In the genomic region with DNA sequence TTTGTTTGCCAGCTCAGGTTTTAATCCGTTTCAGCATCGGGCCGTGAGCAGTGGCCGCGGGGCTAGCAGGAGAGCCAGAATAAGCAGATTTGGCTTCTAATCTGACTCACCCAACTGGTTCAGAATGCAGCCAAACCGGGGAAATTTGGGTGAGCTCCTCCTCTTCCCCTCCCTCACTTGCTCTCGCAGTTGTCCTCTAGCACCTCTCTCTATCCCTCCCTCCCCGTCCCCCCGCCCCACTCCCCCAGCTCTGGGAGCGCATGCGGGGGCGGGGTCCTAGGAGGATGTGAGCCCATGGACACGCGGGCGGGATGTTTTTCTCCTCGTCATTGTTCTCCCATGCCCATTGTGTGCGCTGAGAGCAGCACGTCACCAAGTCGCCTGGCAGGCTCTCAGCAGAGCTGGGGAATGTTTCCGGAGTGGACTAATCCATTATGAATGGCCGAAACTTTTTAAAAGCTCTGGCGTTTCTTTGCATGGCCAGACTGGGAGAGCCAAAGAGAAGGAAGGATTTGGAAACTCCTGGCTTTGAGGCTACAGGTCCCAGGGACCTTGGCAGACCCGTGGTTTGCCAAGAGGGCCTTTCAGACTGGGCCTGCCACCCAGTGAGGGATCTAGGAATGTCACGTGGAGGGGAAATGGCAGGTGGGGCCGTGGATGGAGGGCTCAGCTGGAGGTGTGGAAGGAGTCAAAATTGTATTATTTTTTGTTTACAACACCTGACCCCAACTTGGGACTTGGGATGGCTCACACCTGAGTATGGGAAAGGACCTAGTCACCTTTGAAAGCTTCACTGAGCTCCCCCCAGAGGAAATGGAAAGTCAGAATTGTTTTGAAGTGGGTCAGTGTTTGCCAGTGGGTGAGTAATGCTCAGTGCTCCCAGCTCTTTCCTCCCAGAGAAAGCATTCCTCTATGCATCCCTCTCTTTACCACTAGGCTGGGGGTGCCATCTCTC, we compare ENCODE assay signal across 8 cellular contexts. TPM values are rescaled to one million over a fixed set of nuclear protein-coding genes. Genes with fewer than 3 reads are reported as not detected.
DNase-seq lines count a peak whose midpoint lies in the region; ATAC-seq and TF ChIP-seq lines count a peak whose summit lies in the region.

No MANE protein-coding gene starts in this region.

- H3K4ac ChIP-seq in neuronal stem cell (ENCODE audit: low read length) = no peak overlapping the region

- peak overlapping the region; percentile 88 for H2AK5ac ChIP-seq in neuronal stem cell (ENCODE audit: low read depth, low read length)

- peaks cover 0 to 3% of the 10 kb centered on the region in 2 donors for H3K9me3 ChIP-seq in neuronal stem cell (replicated peaks in 1 of 2; ENCODE audit: control insufficient read depth in 2 of 2, insufficient read depth in 1 of 2, low read depth in 1 of 2, low read length in 2 of 2)

- H3K27ac Mint-ChIP-seq in activated T-helper 17 cell treated with anti-CD3 and anti-CD28 coated beads, Interleukin-2, amount 50 U/mL, for 72 hours = peak overlapping the region; percentile 43

- peaks cover 6 to 10% of the 10 kb centered on the region in 2 donors for H3K4me1 ChIP-seq in neuronal stem cell (ENCODE audit: control insufficient read depth in 2 of 2, insufficient read depth in 1 of 2, low read depth in 1 of 2, low read length in 2 of 2)

- no peaks in the 10 kb centered on the region for H3K36me3 Mint-ChIP-seq in activated T-helper 17 cell treated with anti-CD3 and anti-CD28 coated beads, Interleukin-2, amount 50 U/mL, for 72 hours (ENCODE audit: low read depth)

- WGBS in neuronal stem cell (ENCODE audit: extremely low coverage in 2 of 2, insufficient read length in 2 of 2, insufficient replicate concordance in 1 of 2), 2 donors = no CpG with 5 or more reads among the region's 25 CpGs

- no peaks in the 10 kb centered on the region for H3K27me3 ChIP-seq in neuronal stem cell (ENCODE audit: control insufficient read depth in 3 of 3, insufficient read depth in 3 of 3, low read depth in 1 of 3, low read length in 3 of 3)

- H3K18ac ChIP-seq in neuronal stem cell (ENCODE audit: low read length) = peak overlapping the region; percentile 85

- peak overlapping the region; percentile 94 for H2AFZ ChIP-seq in neuronal stem cell (ENCODE audit: low read length)

- H3K23ac ChIP-seq in neuronal stem cell (ENCODE audit: low read depth, low read length, poor library complexity) = no peak overlapping the region

- peaks cover 49% of the 10 kb centered on the region for H3K27me3 Mint-ChIP-seq in activated T-helper 17 cell treated with anti-CD3 and anti-CD28 coated beads, Interleukin-2, amount 50 U/mL, for 72 hours

- H2BK5ac ChIP-seq in neuronal stem cell (ENCODE audit: low read length) = no peak overlapping the region

- no peak for TF ChIP-seq POLR2A in GM18505 (IDR thresholded peaks at IDR 0.05; ENCODE audit: borderline replicate concordance, extremely low read depth, insufficient read depth, insufficient read length)

- no peak overlapping the region for H2BK120ac ChIP-seq in neuronal stem cell (ENCODE audit: low read depth, low read length)

- peak overlapping the region; percentile 42 to 55 for H3K4me3 ChIP-seq in neuronal stem cell (ENCODE audit: low read length in 2 of 2)

- no peaks in the 10 kb centered on the region for H3K9me3 Mint-ChIP-seq in activated T-helper 17 cell treated with anti-CD3 and anti-CD28 coated beads, Interleukin-2, amount 50 U/mL, for 72 hours

- H4K8ac ChIP-seq in neuronal stem cell (ENCODE audit: low read depth, low read length) = no peak overlapping the region

- no peak overlapping the region for H4K91ac ChIP-seq in neuronal stem cell (ENCODE audit: low read depth, low read length, poor library complexity)

- H3K4me1 Mint-ChIP-seq in activated T-helper 17 cell treated with anti-CD3 and anti-CD28 coated beads, Interleukin-2, amount 50 U/mL, for 72 hours = no peaks in the 10 kb centered on the region

- peak overlapping the region; percentile 65 for H2BK15ac ChIP-seq in neuronal stem cell (ENCODE audit: low read length)

- ATAC-seq in activated T-helper 17 cell treated with anti-CD3 and anti-CD28 coated beads, Interleukin-2, amount 50 U/mL, for 72 hours (replicated peaks) = peak; percentile 90
- ATAC-seq in GM18505 (IDR thresholded peaks at IDR 0.05; ENCODE audit: unreplicated experiment) (no peak), GM18873 (IDR thresholded peaks at IDR 0.05; ENCODE audit: low FRiP score, unreplicated experiment) (no peak), HG02973 (IDR thresholded peaks at IDR 0.05; ENCODE audit: unreplicated experiment) (no peak)

- no peaks in the 10 kb centered on the region for H3K79me1 ChIP-seq in neuronal stem cell (ENCODE audit: low read depth, low read length)

- H3K27ac ChIP-seq in neuronal stem cell (replicated peaks; ENCODE audit: low read length) = peak overlapping the region; percentile 64

- DNase-seq in ELF-1 (ENCODE audit: low read depth, low spot score) (peak; percentile 87), NCI-H1417 treated with DMSO at 0.1 percent for 48 hours (lab: John Stamatoyannopoulos, UW) (peak; percentile 25), glomerular visceral epithelial cell (ENCODE audit: extremely low spot score) (peak; percentile 53), neuronal stem cell (ENCODE audit: low spot score) (peak; percentile 76)

- no peaks in the 10 kb centered on the region for H3K36me3 ChIP-seq in neuronal stem cell (replicated peaks in 1 of 2; ENCODE audit: control insufficient read depth in 2 of 2, insufficient read depth in 2 of 2, low read length in 2 of 2)

- H3K9ac ChIP-seq in neuronal stem cell (ENCODE audit: low read depth, low read length, poor library complexity) = no peak overlapping the region

- H3K4me3 Mint-ChIP-seq in activated T-helper 17 cell treated with anti-CD3 and anti-CD28 coated beads, Interleukin-2, amount 50 U/mL, for 72 hours = peak overlapping the region; percentile 62

- H2BK12ac ChIP-seq in neuronal stem cell (ENCODE audit: low read length) = peak overlapping the region; percentile 79

- no peak overlapping the region for H3K14ac ChIP-seq in neuronal stem cell (ENCODE audit: low read length)

- H3K4me2 ChIP-seq in neuronal stem cell (ENCODE audit: insufficient read depth, low read length, poor library complexity, severe bottlenecking) = peak overlapping the region; percentile 55

RNA-seq across cellular contexts. Expression of a gene that starts 39.2 kb away (rescaled TPM):
- 1 to 10 TPM in 1 of 2 donors, under 1 TPM in 1; 0.91 to 3.0 TPM for total RNA-seq in activated T-helper 17 cell treated with anti-CD3 and anti-CD28 coated beads, Interleukin-2, amount 50 U/mL, for 72 hours
- 25.8 TPM for polyA plus RNA-seq in neuronal stem cell (2013, experiment 1 of 2)
- polyA plus RNA-seq in neuronal stem cell (2013, experiment 2 of 2) = 25.5 TPM

Comparison
In these comparisons a context has a peak if more than half of its experiments do, and no peak if none do; other contexts are left out.
1. DNase-seq: peak in every context shown above with its lines; median percentile 87 in ELF-1; 76 in neuronal stem cell; 53 in glomerular visceral epithelial cell; 25 in NCI-H1417 treated with DMSO at 0.1 percent for 48 hours.